8 cellular contexts compared by ENCODE assay signal in genomic region chr10:97792058-97792721, GRCh38. TPM values are rescaled to one million over a fixed set of nuclear protein-coding genes. Genes with fewer than 3 reads are reported as not detected.
DNase-seq lines count a peak whose midpoint lies in the region; ATAC-seq and TF ChIP-seq lines count a peak whose summit lies in the region.

No MANE protein-coding gene starts in this region.

- TF ChIP-seq POLR2A in erythroblast (IDR thresholded peaks at IDR 0.05; ENCODE audit: low read length) = no peak

- in situ Hi-C loops in G401 (cut with HindIII; ENCODE audit: low sequenced_read_pairs) = no loop called here

- no peaks in the 10 kb centered on the region for H3K9me3 ChIP-seq in OCI-LY3 (ENCODE audit: insufficient read depth, low read length)

- no peak overlapping the region for H3K4me2 ChIP-seq in OCI-LY3 (ENCODE audit: low read length)

- H3K36me3 ChIP-seq in OCI-LY3 (replicated peaks; ENCODE audit: low read depth, low read length) = no peaks in the 10 kb centered on the region

- no peak overlapping the region for H3K4me3 Mint-ChIP-seq in natural killer cell
- no peak overlapping the region for H3K4me3 Mint-ChIP-seq in stimulated activated naive B cell treated with anti-CD40 and anti-IgM and Interleukin-4, amounts not matched to agents 10 μg/mL and 1 μg/mL and 100 μg/mL, for 72 hours

- H3K79me2 ChIP-seq in OCI-LY3 (ENCODE audit: low read length) = no peaks in the 10 kb centered on the region

- peak overlapping the region in 1 of 2 donors; percentile 60 for H3K27ac Mint-ChIP-seq in natural killer cell
- H3K27ac Mint-ChIP-seq in stimulated activated naive B cell treated with anti-CD40 and anti-IgM and Interleukin-4, amounts not matched to agents 10 μg/mL and 1 μg/mL and 100 μg/mL, for 72 hours = no peak overlapping the region

- peak; percentile 63 to 83 (median 82) for ATAC-seq in natural killer cell
- peak; percentile 63 to 64 for ATAC-seq in stimulated activated naive B cell treated with anti-CD40 and anti-IgM and Interleukin-4, amounts not matched to agents 10 μg/mL and 1 μg/mL and 100 μg/mL, for 72 hours (replicated peaks)
- no peak for ATAC-seq in GM21529 (IDR thresholded peaks at IDR 0.05; ENCODE audit: unreplicated experiment)

- H3K27me3 ChIP-seq in HL-60 (ENCODE audit: insufficient read depth, poor library complexity, severe bottlenecking) (peaks cover 10% of the 10 kb centered on the region), OCI-LY3 (ENCODE audit: low read depth, low read length) (no peaks in the 10 kb centered on the region)

- H3K4me3 ChIP-seq in HL-60 (replicated peaks; ENCODE audit: insufficient read depth, low read length) = no peak overlapping the region
- H3K4me3 ChIP-seq in OCI-LY3 (ENCODE audit: low read length) = no peak overlapping the region

- H3K27ac ChIP-seq in HL-60 (replicated peaks) (no peak overlapping the region), OCI-LY3 (ENCODE audit: low read length) (no peak overlapping the region)

- no peak overlapping the region for H2AFZ ChIP-seq in OCI-LY3 (ENCODE audit: low read depth, low read length)

- DNase-seq in G401 (ENCODE audit: low spot score) (peak; percentile 86), HL-60 (ENCODE audit: low read depth in 1 of 2, low spot score in 1 of 2) (peak in 1 of 2 experiments; percentile 55), erythroblast (lab: John Stamatoyannopoulos, UW) (peak; percentile 59 to 79), natural killer cell (peak; percentile 66)
- DNase-seq in activated T-cell treated with anti-CD3 and anti-CD28 coated beads, Interleukin-2, amount 50 U/mL, for 1 hour = peak; percentile 76
- DNase-seq in stimulated activated naive B cell treated with anti-CD40 and anti-IgM and Interleukin-4, amounts not matched to agents 10 μg/mL and 1 μg/mL and 100 μg/mL, for 72 hours = peak; percentile 44

- peaks cover 20 to 28% of the 10 kb centered on the region in 2 donors for H3K4me1 Mint-ChIP-seq in natural killer cell
- peaks cover 0 to 5% of the 10 kb centered on the region in 2 donors for H3K4me1 Mint-ChIP-seq in stimulated activated naive B cell treated with anti-CD40 and anti-IgM and Interleukin-4, amounts not matched to agents 10 μg/mL and 1 μg/mL and 100 μg/mL, for 72 hours

- H3K9ac ChIP-seq in OCI-LY3 (ENCODE audit: low read length) = no peak overlapping the region

- H3K9me3 Mint-ChIP-seq in natural killer cell = no peaks in the 10 kb centered on the region
- H3K9me3 Mint-ChIP-seq in stimulated activated naive B cell treated with anti-CD40 and anti-IgM and Interleukin-4, amounts not matched to agents 10 μg/mL and 1 μg/mL and 100 μg/mL, for 72 hours = no peaks in the 10 kb centered on the region

- H3K36me3 Mint-ChIP-seq in natural killer cell = no peaks in the 10 kb centered on the region
- H3K36me3 Mint-ChIP-seq in stimulated activated naive B cell treated with anti-CD40 and anti-IgM and Interleukin-4, amounts not matched to agents 10 μg/mL and 1 μg/mL and 100 μg/mL, for 72 hours = no peaks in the 10 kb centered on the region

- peak; percentile 93 for TF ChIP-seq CTCF in HL-60 (IDR thresholded peaks at IDR 0.05; ENCODE audit: insufficient read depth, low read length)
- peak; percentile 72 for TF ChIP-seq CTCF in OCI-LY3 (IDR thresholded peaks at IDR 0.05; ENCODE audit: low read depth, low read length)
- TF ChIP-seq CTCF in natural killer cell (IDR thresholded peaks at IDR 0.05) = peak; percentile 96

- peaks cover 0 to 6% of the 10 kb centered on the region in 2 donors for H3K27me3 Mint-ChIP-seq in natural killer cell (ENCODE audit: low read depth in 2 of 2)
- peaks cover 27 to 62% of the 10 kb centered on the region in 2 donors for H3K27me3 Mint-ChIP-seq in stimulated activated naive B cell treated with anti-CD40 and anti-IgM and Interleukin-4, amounts not matched to agents 10 μg/mL and 1 μg/mL and 100 μg/mL, for 72 hours

- H3K4me1 ChIP-seq in OCI-LY3 (ENCODE audit: low read length) = no peaks in the 10 kb centered on the region

- intact Hi-C loops in natural killer cell (cut with micrococcal nuclease) = loop anchor here (1.0 to 5.0 kb wide), 2 partner anchors 77 to 235 kb away; no protein-coding TSS in a partner anchor

- H4K20me1 ChIP-seq in OCI-LY3 (ENCODE audit: insufficient read depth, low read length) = no peaks in the 10 kb centered on the region

RNA-seq across cellular contexts. Expression of gene SFRP5, which starts 20.4 kb away (rescaled TPM):
- not detected in 2 replicates for total RNA-seq in G401 (2014; rRNA removed; shearing (Covaris generic))
- not detected for total RNA-seq in natural killer cell

RNA-seq across cellular contexts. Expression of gene ZFYVE27, which starts 55.3 kb away (rescaled TPM):
- total RNA-seq in G401 (2014; rRNA removed; shearing (Covaris generic)) = 21.8 and 24.8 TPM in 2 replicates
- 10 to 100 TPM; 63.0 to 82.8 (median 76.4) TPM for total RNA-seq in natural killer cell

RNA-seq across cellular contexts. Expression of gene GOLGA7B, which starts 57.5 kb away (rescaled TPM):
- 0.12 TPM in 1 of 2 replicates, not detected in the other for total RNA-seq in G401 (2014; rRNA removed; shearing (Covaris generic))
- total RNA-seq in natural killer cell = 1 to 10 TPM; 4.1 to 4.6 (median 4.1) TPM
